23 cellular contexts compared by ENCODE assay signal in genomic region chr5:4928409-4928808, GRCh38.
A peak's percentile ranks its signal among the peaks of the same experiment; 100 is the strongest.
DNase-seq lines count a peak whose midpoint lies in the region; ATAC-seq, FAIRE-seq and TF ChIP-seq lines count a peak whose summit lies in the region.
"Had no signal": no experiment of that assay in that cellular context is flagged by ENCODE, and none has a peak within 500 bp of the region (broad histone marks: within the 10 kb centered on the region; RNA-seq: fewer than 3 reads in every experiment).

No MANE protein-coding gene starts in this region.

- whole genome bisulfite sequencing in H1 (ENCODE audit: extremely low coverage in 1 of 2, insufficient coverage in 1 of 2, insufficient read length in 1 of 2, insufficient replicate concordance in 2 of 2, low coverage in 1 of 2, low lambda C conversion rate in 2 of 2, missing lambda C conversion rate in 1 of 2), 2 experiments: 96% methylated on average over 5 of the region's 5 CpGs; no CpG with 5 or more reads in 1 of the 2 experiments
- WGBS in sigmoid colon, 2 donors: 71 to 82% methylated on average over 5 of the region's 5 CpGs

- H4K5ac ChIP-seq in H1 (ENCODE audit: insufficient read length, low read depth, low read length): no peak overlapping the region

- no peak overlapping the region for H3K56ac ChIP-seq in H1 (replicated peaks; ENCODE audit: insufficient read length, low read depth, low read length)

- TF ChIP-seq CTCF in GM23338 (conservative IDR thresholded peaks at IDR 0.05; ENCODE audit: low read depth in 2 of 2) (no peak), H1 (IDR thresholded peaks at IDR 0.05; ENCODE audit: control extremely low read depth in 1 of 3, insufficient read depth in 1 of 3, low read depth in 1 of 3, low read length in 3 of 3) (no peak), sigmoid colon (IDR thresholded peaks at IDR 0.05) (no peak), tibial artery (IDR thresholded peaks at IDR 0.05) (no peak)

- no peak overlapping the region for H3K4ac ChIP-seq in H1 (replicated peaks; ENCODE audit: insufficient read length, low read depth, low read length)

- no peaks in the 10 kb centered on the region for H3K4me1 ChIP-seq in GM23338 (ENCODE audit: insufficient read depth)
- no peaks in the 10 kb centered on the region; a peak in 1 of 7 replicates for H3K4me1 ChIP-seq in H1 (replicated peaks in 1 of 4; ENCODE audit: control insufficient read depth in 3 of 4, insufficient read depth in 4 of 4, low read length in 3 of 4)
- H3K4me1 ChIP-seq in muscle layer of colon (ENCODE audit: insufficient read depth, low read length): peaks cover 20% of the 10 kb centered on the region
- H3K4me1 ChIP-seq in sigmoid colon: peaks cover 0 to 31% (median 23%) of the 10 kb centered on the region in 4 donors
- no peaks in the 10 kb centered on the region for H3K4me1 ChIP-seq in tibial artery
- H3K4me1 ChIP-seq: A549; BLaER1 treated with 17β-estradiol and CSF1 and Interleukin-3, amounts not matched to agents 10 nM and 100 nM; Caco-2 had no signal

- H2BK15ac ChIP-seq in H1 (ENCODE audit: low read length): no peak overlapping the region

- intact Hi-C loops in sigmoid colon (cut with DNase I) (no loop called here), tibial artery (cut with DNase I; ENCODE audit: low total_unique reads) (no loop called here)

- H3K4me2 ChIP-seq in GM23338 (no peak overlapping the region), H1 (ENCODE audit: insufficient read depth in 1 of 2, low read depth in 2 of 2, low read length in 2 of 2) (0 out of 4 replicates have a peak overlapping the region, but pooled peaks of 1 of the 2 experiments have one; percentile 28)
- H3K4me2 ChIP-seq: A549; BLaER1 treated with 17β-estradiol and CSF1 and Interleukin-3, amounts not matched to agents 10 nM and 100 nM had no signal

- no peak overlapping the region for H2AK5ac ChIP-seq in H1 (ENCODE audit: low read depth, low read length)

- FAIRE-seq in H1 (lab: Jason Lieb, UNC): no peak
- FAIRE-seq in GM12892 (lab: Jason Lieb, UNC): no peak
- FAIRE-seq: A549, D721Med, G401.6, GM12891, GM18507 had no signal

- H3K4me1 Mint-ChIP-seq in GM23338: peaks cover 9% of the 10 kb centered on the region; the same call in 2 of the 3 replicates
- H3K4me1 Mint-ChIP-seq in stimulated activated memory B cell treated with anti-CD40 and anti-IgM and Interleukin-4, amounts not matched to agents 10 μg/mL and 1 μg/mL and 100 μg/mL, for 72 hours: no peaks in the 10 kb centered on the region
- H3K4me1 Mint-ChIP-seq: B cell had no signal

- H3K27ac Mint-ChIP-seq in GM23338: no peak overlapping the region
- H3K27ac Mint-ChIP-seq in stimulated activated memory B cell treated with anti-CD40 and anti-IgM and Interleukin-4, amounts not matched to agents 10 μg/mL and 1 μg/mL and 100 μg/mL, for 72 hours: no peak overlapping the region
- H3K27ac Mint-ChIP-seq: B cell; CD4-positive, alpha-beta T cell; CD8-positive, alpha-beta T cell had no signal

- no peak overlapping the region for H4K91ac ChIP-seq in H1 (replicated peaks; ENCODE audit: insufficient read length, low read length)

- no peaks in the 10 kb centered on the region for H3K79me1 ChIP-seq in H1 (ENCODE audit: low read depth, low read length)

- H3K27ac ChIP-seq in GM23338 (ENCODE audit: low read depth) (no peak overlapping the region), H1 (ENCODE audit: low read depth, low read length) (no peak overlapping the region), muscle layer of colon (ENCODE audit: low read depth, low read length) (peak overlapping the region; percentile 33), sigmoid colon (peak overlapping the region in 3 of 4 donors; percentile 75 to 80 (median 76)), tibial artery (no peak overlapping the region)
- H3K27ac ChIP-seq: 22Rv1; A549; BLaER1 treated with 17β-estradiol and CSF1 and Interleukin-3, amounts not matched to agents 10 nM and 100 nM; C4-2B had no signal

- TF ChIP-seq RAD21 in H1 (IDR thresholded peaks at IDR 0.05 in 1 of 2, conservative IDR thresholded peaks at IDR 0.05 in 1 of 2; ENCODE audit: low read depth in 2 of 2, low read length in 2 of 2): no peak

- H4K8ac ChIP-seq in H1 (ENCODE audit: extremely low read depth, insufficient read depth, low read length): no peak overlapping the region

- H3K36me3 ChIP-seq in GM23338 (ENCODE audit: insufficient read depth) (no peaks in the 10 kb centered on the region), H1 (ENCODE audit: control insufficient read depth in 2 of 4, insufficient read depth in 4 of 4, low read length in 3 of 4) (no peaks in the 10 kb centered on the region), muscle layer of colon (ENCODE audit: insufficient read depth, low read length) (no peaks in the 10 kb centered on the region), sigmoid colon (no peaks in the 10 kb centered on the region), tibial artery (no peaks in the 10 kb centered on the region)
- H3K36me3 ChIP-seq: BLaER1 treated with 17β-estradiol and CSF1 and Interleukin-3, amounts not matched to agents 10 nM and 100 nM had no signal

- H3K23ac ChIP-seq in H1 (ENCODE audit: insufficient read length): no peak overlapping the region

- TF ChIP-seq EP300 in H1 (IDR thresholded peaks at IDR 0.05; ENCODE audit: borderline replicate concordance in 1 of 2, low read depth in 2 of 2, low read length in 2 of 2): no peak
- peak; percentile 45 to 85 (median 60) for TF ChIP-seq EP300 in sigmoid colon (IDR thresholded peaks at IDR 0.05)

- no peaks in the 10 kb centered on the region for H3K79me2 ChIP-seq in GM23338 (replicated peaks; ENCODE audit: insufficient read depth)
- H3K79me2 ChIP-seq in H1 (ENCODE audit: control insufficient read depth in 1 of 2, insufficient read depth in 2 of 2, low read length in 2 of 2): no peaks in the 10 kb centered on the region

- no peak overlapping the region for H3K14ac ChIP-seq in H1 (ENCODE audit: insufficient read length)

- H3K36me3 Mint-ChIP-seq in GM23338 (ENCODE audit: low read depth): no peaks in the 10 kb centered on the region
- H3K36me3 Mint-ChIP-seq in stimulated activated memory B cell treated with anti-CD40 and anti-IgM and Interleukin-4, amounts not matched to agents 10 μg/mL and 1 μg/mL and 100 μg/mL, for 72 hours: no peaks in the 10 kb centered on the region
- H3K36me3 Mint-ChIP-seq: CD8-positive, alpha-beta T cell had no signal

- H3K9me2 ChIP-seq in GM23338 (ENCODE audit: insufficient read depth): no peaks in the 10 kb centered on the region

- peak; percentile 36; the same call in 1 of the 3 replicates for ATAC-seq in GM23338
- no peak for ATAC-seq in stimulated activated memory B cell treated with anti-CD40 and anti-IgM and Interleukin-4, amounts not matched to agents 10 μg/mL and 1 μg/mL and 100 μg/mL, for 72 hours
- ATAC-seq: A549; CD8-positive, alpha-beta T cell had no signal

- H3K4me3 ChIP-seq in GM23338: no peak overlapping the region
- H3K4me3 ChIP-seq in H1 (ENCODE audit: extremely low read depth in 1 of 4, insufficient read depth in 2 of 4, low read depth in 3 of 4, low read length in 4 of 4): no peak overlapping the region
- H3K4me3 ChIP-seq in muscle layer of colon (ENCODE audit: low read depth in 1 of 2, low read length in 2 of 2): peak overlapping the region in 1 of 2 donors; percentile 6
- no peak overlapping the region for H3K4me3 ChIP-seq in sigmoid colon
- no peak overlapping the region for H3K4me3 ChIP-seq in tibial artery
- H3K4me3 ChIP-seq: A549; BLaER1 treated with 17β-estradiol and CSF1 and Interleukin-3, amounts not matched to agents 10 nM and 100 nM had no signal

- H3K4me3 Mint-ChIP-seq in GM23338: no peak overlapping the region
- H3K4me3 Mint-ChIP-seq in stimulated activated memory B cell treated with anti-CD40 and anti-IgM and Interleukin-4, amounts not matched to agents 10 μg/mL and 1 μg/mL and 100 μg/mL, for 72 hours: no peak overlapping the region
- H3K4me3 Mint-ChIP-seq: B cell; CD4-positive, alpha-beta T cell; CD8-positive, alpha-beta T cell had no signal

- H3K9me3 ChIP-seq in H1 (ENCODE audit: insufficient read depth in 2 of 2, low read depth in 1 of 2, low read length in 1 of 2) (peaks cover 0 to 4% of the 10 kb centered on the region in 2 experiments; a peak in 1 of 4 replicates), muscle layer of colon (ENCODE audit: low read length) (no peaks in the 10 kb centered on the region), sigmoid colon (no peaks in the 10 kb centered on the region), tibial artery (no peaks in the 10 kb centered on the region)
- H3K9me3 ChIP-seq: Caco-2 had no signal

- CTCF ChIA-PET in H1 (lab: Charles Lee; ENCODE audit: partially characterized antibody): interaction anchor here (0.8 to 4.4 kb wide), 3 partner anchors 14 to 490 kb away, joined by 3 to 30 read pairs (median 7); no protein-coding TSS in a partner anchor

- H2BK120ac ChIP-seq in H1 (replicated peaks; ENCODE audit: low read depth, low read length): no peak overlapping the region

- H2BK12ac ChIP-seq in H1 (ENCODE audit: low read depth, low read length): no peak overlapping the region

- no peaks in the 10 kb centered on the region; the same call in 2 of the 3 replicates for H3K9me3 Mint-ChIP-seq in GM23338
- H3K9me3 Mint-ChIP-seq in stimulated activated memory B cell treated with anti-CD40 and anti-IgM and Interleukin-4, amounts not matched to agents 10 μg/mL and 1 μg/mL and 100 μg/mL, for 72 hours: peaks cover 9% of the 10 kb centered on the region

- no peak for TF ChIP-seq POLR2A in H1 (IDR thresholded peaks at IDR 0.05; ENCODE audit: control extremely low read depth in 1 of 2, low read depth in 2 of 2, low read length in 2 of 2)
- TF ChIP-seq POLR2A in sigmoid colon (IDR thresholded peaks at IDR 0.05): no peak
- no peak for TF ChIP-seq POLR2A in GM12892 (IDR thresholded peaks at IDR 0.05; ENCODE audit: low read depth, low read length)

- no peak for DNase-seq in GM23338 (ENCODE audit: low spot score)
- no peak for DNase-seq in H1 (ENCODE audit: low read depth in 1 of 2, low spot score in 2 of 2)
- DNase-seq in sigmoid colon: peak; percentile 77
- DNase-seq in tibial artery: no peak
- DNase-seq in GM12892 (ENCODE audit: insufficient read length): no peak
- DNase-seq: AML-193; Caco-2; Calu3; CD4-positive, alpha-beta T cell; CD8-positive, alpha-beta T cell; DMS79 treated with DMSO at 0.1 percent for 48 hours; GF-D8 had no signal

- H4K20me1 ChIP-seq in GM23338 (replicated peaks; ENCODE audit: insufficient read depth) (no peaks in the 10 kb centered on the region), H1 (replicated peaks in 1 of 2; ENCODE audit: control insufficient read depth in 1 of 2, insufficient read depth in 2 of 2, low read length in 2 of 2) (no peaks in the 10 kb centered on the region)
- H4K20me1 ChIP-seq: BLaER1 treated with 17β-estradiol and CSF1 and Interleukin-3, amounts not matched to agents 10 nM and 100 nM had no signal

- H3F3A ChIP-seq in GM23338 (replicated peaks; ENCODE audit: low read depth): no peaks in the 10 kb centered on the region

- POLR2A ChIA-PET in H1 (lab: Charles Lee; ENCODE audit: partially characterized antibody): interaction anchor here (1.0 to 1.4 kb wide), 2 partner anchors 14 to 37 kb away, joined by 3 read pairs; no protein-coding TSS in a partner anchor

- H2BK20ac ChIP-seq in H1 (ENCODE audit: low read length): no peak overlapping the region

- H2AFZ ChIP-seq in GM23338 (no peak overlapping the region), H1 (ENCODE audit: low read length) (no peak overlapping the region)

- peaks cover 2% of the 10 kb centered on the region for H3K27me3 Mint-ChIP-seq in GM23338 (ENCODE audit: insufficient read depth, low read depth, poor library complexity)
- no peaks in the 10 kb centered on the region for H3K27me3 Mint-ChIP-seq in stimulated activated memory B cell treated with anti-CD40 and anti-IgM and Interleukin-4, amounts not matched to agents 10 μg/mL and 1 μg/mL and 100 μg/mL, for 72 hours
- H3K27me3 Mint-ChIP-seq: B cell; CD4-positive, alpha-beta T cell had no signal

- H3K9ac ChIP-seq in H1 (replicated peaks in 1 of 4; ENCODE audit: extremely low read depth in 1 of 4, low read depth in 3 of 4, low read length in 3 of 4) (no peak overlapping the region), muscle layer of colon (ENCODE audit: low read length) (no peak overlapping the region)
- H3K9ac ChIP-seq: BLaER1 treated with 17β-estradiol and CSF1 and Interleukin-3, amounts not matched to agents 10 nM and 100 nM had no signal

- no peak overlapping the region for H2BK5ac ChIP-seq in H1 (ENCODE audit: low read depth, low read length)

- H3K23me2 ChIP-seq in H1 (ENCODE audit: low read depth, low read length): no peaks in the 10 kb centered on the region

- no peak overlapping the region for H3K18ac ChIP-seq in H1 (ENCODE audit: extremely low read depth, low read length)

- no peaks in the 10 kb centered on the region for H3K27me3 ChIP-seq in GM23338 (ENCODE audit: insufficient read depth)
- H3K27me3 ChIP-seq in H1 (replicated peaks in 1 of 4; ENCODE audit: control insufficient read depth in 3 of 4, extremely low read depth in 1 of 4, insufficient read depth in 3 of 4, low read length in 3 of 4): no peaks in the 10 kb centered on the region
- no peaks in the 10 kb centered on the region for H3K27me3 ChIP-seq in muscle layer of colon (ENCODE audit: control insufficient read depth in 1 of 2, insufficient read depth in 2 of 2, low read length in 2 of 2)
- H3K27me3 ChIP-seq in sigmoid colon: no peaks in the 10 kb centered on the region
- H3K27me3 ChIP-seq in tibial artery: no peaks in the 10 kb centered on the region
- H3K27me3 ChIP-seq: BLaER1 treated with 17β-estradiol and CSF1 and Interleukin-3, amounts not matched to agents 10 nM and 100 nM had no signal

Comparison
In these comparisons a context has a peak if more than half of its experiments do, and no peak if none do; other contexts are left out.
1. H3K27ac ChIP-seq: peak in muscle layer of colon (single experiment) and sigmoid colon (3 of 4); none in GM23338 (single experiment), H1 (single experiment) and tibial artery (0 of 2).